ENCODE assay signal across 25 cellular contexts in genomic region chr21:44018127-44018526, GRCh38. TPM values are rescaled to one million over a fixed set of nuclear protein-coding genes. Genes with fewer than 3 reads are reported as not detected.
DNase-seq lines count a peak whose midpoint lies in the region; TF ChIP-seq lines count a peak whose summit lies in the region.
"Had no signal": no experiment of that assay in that cellular context is flagged by ENCODE, and none has a peak within 500 bp of the region (broad histone marks: within the 10 kb centered on the region; RNA-seq: fewer than 3 reads in every experiment).

No MANE protein-coding gene starts in this region.

- H4K8ac ChIP-seq in trophoblast cell (ENCODE audit: low read depth, low read length): no peak overlapping the region

- no peak overlapping the region for H3K18ac ChIP-seq in trophoblast cell (ENCODE audit: low read length)

- peaks cover 53% of the 10 kb centered on the region for H3K36me3 Mint-ChIP-seq in activated T-cell treated with anti-CD3 and anti-CD28 coated beads, Interleukin-2, amount 50 U/mL, for 24 hours (ENCODE audit: low read depth)
- peaks cover 21% of the 10 kb centered on the region for H3K36me3 Mint-ChIP-seq in activated naive CD8-positive, alpha-beta T cell treated with anti-CD3 and anti-CD28 coated beads for 36 hours

- peaks cover 16% of the 10 kb centered on the region for H3K79me2 ChIP-seq in trophoblast cell (ENCODE audit: control insufficient read depth, insufficient read depth, low read length, poor library complexity)

- no peak overlapping the region for H3K14ac ChIP-seq in trophoblast cell (ENCODE audit: low read length)

- no peak overlapping the region for H2BK5ac ChIP-seq in trophoblast cell (ENCODE audit: low read depth, low read length, poor library complexity)

- H2AFZ ChIP-seq in trophoblast cell (ENCODE audit: insufficient read depth, low read length, poor library complexity): no peak overlapping the region

- H3K27me3 Mint-ChIP-seq in activated T-cell treated with anti-CD3 and anti-CD28 coated beads, Interleukin-2, amount 50 U/mL, for 24 hours: no peaks in the 10 kb centered on the region
- H3K27me3 Mint-ChIP-seq in activated naive CD8-positive, alpha-beta T cell treated with anti-CD3 and anti-CD28 coated beads for 36 hours: no peaks in the 10 kb centered on the region

- no peak overlapping the region for H4K91ac ChIP-seq in trophoblast cell (ENCODE audit: low read depth, low read length)

- H3K36me3 ChIP-seq in HEK293 (ENCODE audit: control insufficient read depth in 2 of 2, insufficient read depth in 1 of 2, low read length in 2 of 2) (no peaks in the 10 kb centered on the region), trophoblast cell (ENCODE audit: control insufficient read depth in 1 of 2, insufficient read depth in 2 of 2, low read length in 2 of 2) (peaks cover 0 to 1% of the 10 kb centered on the region in 2 experiments)
- H3K36me3 ChIP-seq: BLaER1, heart left ventricle, Peyer's patch, suprapubic skin, vagina had no signal

- H3K9me3 ChIP-seq in HEK293 (ENCODE audit: control insufficient read depth, insufficient read depth, low read depth, low read length) (no peaks in the 10 kb centered on the region), trophoblast cell (ENCODE audit: insufficient read depth, low read depth, low read length) (no peaks in the 10 kb centered on the region)
- H3K9me3 ChIP-seq: BLaER1, body of pancreas, heart left ventricle, Peyer's patch, suprapubic skin, vagina had no signal

- H3K4me3 Mint-ChIP-seq in activated T-cell treated with anti-CD3 and anti-CD28 coated beads, Interleukin-2, amount 50 U/mL, for 24 hours: no peak overlapping the region
- no peak overlapping the region for H3K4me3 Mint-ChIP-seq in activated naive CD8-positive, alpha-beta T cell treated with anti-CD3 and anti-CD28 coated beads for 36 hours

- no peak overlapping the region for H3K23ac ChIP-seq in trophoblast cell (ENCODE audit: low read length)

- H4K12ac ChIP-seq in trophoblast cell (ENCODE audit: low read depth, low read length): no peak overlapping the region

- peaks cover 89% of the 10 kb centered on the region for H3K4me1 Mint-ChIP-seq in activated T-cell treated with anti-CD3 and anti-CD28 coated beads, Interleukin-2, amount 50 U/mL, for 24 hours (ENCODE audit: low read depth)
- peaks cover 73% of the 10 kb centered on the region for H3K4me1 Mint-ChIP-seq in activated naive CD8-positive, alpha-beta T cell treated with anti-CD3 and anti-CD28 coated beads for 36 hours

- H3K9me3 Mint-ChIP-seq in activated T-cell treated with anti-CD3 and anti-CD28 coated beads, Interleukin-2, amount 50 U/mL, for 24 hours: no peaks in the 10 kb centered on the region
- no peaks in the 10 kb centered on the region for H3K9me3 Mint-ChIP-seq in activated naive CD8-positive, alpha-beta T cell treated with anti-CD3 and anti-CD28 coated beads for 36 hours

- H3K4me3 ChIP-seq in HEK293 (ENCODE audit: low read depth, low read length) (no peak overlapping the region), trophoblast cell (ENCODE audit: low read depth, low read length) (no peak overlapping the region)
- H3K4me3 ChIP-seq: BLaER1, body of pancreas, heart left ventricle, Peyer's patch, suprapubic skin, vagina had no signal

- H3K4me2 ChIP-seq in trophoblast cell (ENCODE audit: low read length): no peak overlapping the region

- H3K27ac Mint-ChIP-seq in activated T-cell treated with anti-CD3 and anti-CD28 coated beads, Interleukin-2, amount 50 U/mL, for 24 hours: peak overlapping the region; percentile 84
- H3K27ac Mint-ChIP-seq in activated naive CD8-positive, alpha-beta T cell treated with anti-CD3 and anti-CD28 coated beads for 36 hours: peak overlapping the region; percentile 39

- CTCF ChIA-PET in HEK293 (lab: Yijun Ruan, JAX): no interaction called here

- no peak overlapping the region for H2AK5ac ChIP-seq in trophoblast cell (ENCODE audit: low read length)

- no peak overlapping the region for H2BK120ac ChIP-seq in trophoblast cell (ENCODE audit: insufficient read depth, low read length, poor library complexity)

- no peak for TF ChIP-seq CTCF in HEK293 (tag by site-specific recombination; IDR thresholded peaks at IDR 0.05)

- H2BK12ac ChIP-seq in trophoblast cell (ENCODE audit: low read length): no peak overlapping the region

- H3K27ac ChIP-seq in HEK293 (ENCODE audit: extremely low read depth, low read depth, low read length) (no peak overlapping the region; the same call in 1 of the 2 replicates), trophoblast cell (ENCODE audit: low read depth, low read length) (no peak overlapping the region)
- H3K27ac ChIP-seq: BLaER1, body of pancreas, suprapubic skin, vagina, VCaP had no signal

- H3K27me3 ChIP-seq in trophoblast cell (ENCODE audit: insufficient read depth, low read length): no peaks in the 10 kb centered on the region
- H3K27me3 ChIP-seq: BLaER1, body of pancreas, heart left ventricle, Peyer's patch, suprapubic skin, vagina had no signal

- H3K9ac ChIP-seq in trophoblast cell (ENCODE audit: low read length): no peak overlapping the region

- H3K4me1 ChIP-seq in HEK293 (ENCODE audit: control insufficient read depth, insufficient read depth, low read length) (peaks cover 47% of the 10 kb centered on the region), trophoblast cell (ENCODE audit: control insufficient read depth in 1 of 2, insufficient read depth in 2 of 2, low read length in 2 of 2) (peaks cover 2 to 3% of the 10 kb centered on the region in 2 experiments)

- no peaks in the 10 kb centered on the region for H3K79me1 ChIP-seq in trophoblast cell (ENCODE audit: low read length)

- POLR2A ChIA-PET in HEK293 (lab: Yijun Ruan, JAX): no interaction called here

- WGBS in trophoblast cell (ENCODE audit: extremely low coverage, insufficient coverage, insufficient read length): no CpG with 5 or more reads among the region's 5 CpGs

- H3K4ac ChIP-seq in trophoblast cell (ENCODE audit: low read depth, low read length): peak overlapping the region; percentile 98

- DNase-seq in activated T-cell treated with anti-CD3 and anti-CD28 coated beads, Interleukin-2, amount 50 U/mL, for 24 hours: no peak
- no peak for DNase-seq in activated T-cell treated with anti-CD3 and anti-CD28 coated beads for 4 hours
- no peak for DNase-seq in activated naive CD8-positive, alpha-beta T cell treated with anti-CD3 and anti-CD28 coated beads for 36 hours
- DNase-seq in trophoblast cell: no peak
- DNase-seq in SIG-M5 treated with dmso at 0.1 percent for 504 hours (lab: John Stamatoyannopoulos, UW; ENCODE audit: unreplicated experiment): no peak
- no peak for DNase-seq in HuH-7.5 (ENCODE audit: low spot score)
- no peak for DNase-seq in DMS 273 (lab: John Stamatoyannopoulos, UW; ENCODE audit: unreplicated experiment)
- DNase-seq: activated CD4-positive, alpha-beta T cell treated with anti-CD3 and anti-CD28 coated beads, Interleukin-2, amount 50 U/mL, for 4 hours; activated T-cell treated with anti-CD3 and anti-CD28 coated beads, Interleukin-2, amount 50 U/mL, for 1 hour; body of pancreas; effector CD4-positive, alpha-beta T cell; HCEC 1CT; heart left ventricle; Kasumi-1; left colon; NCI-H1694 treated with DMSO at 0.1 percent for 48 hours; NCI-H2171 treated with DMSO at 0.1 percent for 48 hours; NCI-H524 treated with DMSO at 0.1 percent for 48 hours; Peyer's patch; stimulated activated CD8-positive, alpha-beta memory T cell treated with anti-CD3 and anti-CD28 coated beads, Interleukin-4, amount 100 ng/mL, for 48 hours had no signal

TF ChIP-seq in HEK293, 187 proteins besides CTCF, POLR2A, EP300 and RAD21:
- no peak for TF ChIP-seq ZNF549 (tag by site-specific recombination; IDR thresholded peaks at IDR 0.05)
- TF ChIP-seq ZNF792 (tag by site-specific recombination; IDR thresholded peaks at IDR 0.05): no peak
- TF ChIP-seq ZSCAN23 (tag by site-specific recombination; IDR thresholded peaks at IDR 0.05): 0 out of 2 replicates have a peak, but pooled peaks have one; percentile 32

RNA-seq across cellular contexts. Expression of gene TRAPPC10, which starts 6.0 kb away (rescaled TPM):
- total RNA-seq in activated naive CD8-positive, alpha-beta T cell treated with anti-CD3 and anti-CD28 coated beads for 36 hours: 10 to 100 TPM; 42.4 to 44.4 TPM
- 19.1 and 20.0 TPM in 2 replicates for polyA plus RNA-seq in trophoblast cell (2013)
